In genomic region chr4:181528570-181529184, GRCh38 we compare ENCODE assay signal across 8 cellular contexts.
DNase-seq lines count a peak whose midpoint lies in the region; ATAC-seq and TF ChIP-seq lines count a peak whose summit lies in the region.

No MANE protein-coding gene starts in this region.

- no peak overlapping the region for H3K27ac Mint-ChIP-seq in activated naive CD4-positive, alpha-beta T cell treated with anti-CD3 and anti-CD28 coated beads for 36 hours
- H3K27ac Mint-ChIP-seq in neural crest cell (ENCODE audit: unreplicated experiment) = no peak overlapping the region

- H3K27ac ChIP-seq in SK-N-SH (ENCODE audit: low read depth in 2 of 2, low read length in 1 of 2) = no peak overlapping the region
- no peak overlapping the region for H3K27ac ChIP-seq in esophagus squamous epithelium

- POLR2A ChIA-PET in SK-N-SH (lab: Yijun Ruan, JAX) = interaction anchor here (0.9 kb wide), 1 partner anchor 386 kb away, joined by 3 read pairs; no protein-coding TSS in a partner anchor

- no peak overlapping the region for H3K4me2 ChIP-seq in SK-N-SH

- peak; percentile 46 for DNase-seq in activated naive CD4-positive, alpha-beta T cell treated with anti-CD3 and anti-CD28 coated beads for 36 hours
- DNase-seq in activated naive CD4-positive, alpha-beta T cell (lab: John Stamatoyannopoulos, UW) = no peak
- DNase-seq in M059J (ENCODE audit: low read depth) = peak; percentile 76
- DNase-seq in SK-N-SH = peak; percentile 55
- DNase-seq in esophagus squamous epithelium (lab: John Stamatoyannopoulos, UW) = no peak
- DNase-seq in neural crest cell (ENCODE audit: low read depth, low spot score) = peak; percentile 88

- no peaks in the 10 kb centered on the region for H3K36me3 Mint-ChIP-seq in activated naive CD4-positive, alpha-beta T cell treated with anti-CD3 and anti-CD28 coated beads for 36 hours (ENCODE audit: low read depth)
- H3K36me3 Mint-ChIP-seq in neural crest cell (ENCODE audit: low read depth) = no peaks in the 10 kb centered on the region

- TF ChIP-seq CTCF in SK-N-SH (IDR thresholded peaks at IDR 0.05) (peak; percentile 86), esophagus squamous epithelium (IDR thresholded peaks at IDR 0.05) (peak; percentile 21 to 83 (median 68)), neural crest cell (conservative IDR thresholded peaks at IDR 0.05) (peak; percentile 94)

- no peaks in the 10 kb centered on the region for H4K20me1 ChIP-seq in SK-N-SH (ENCODE audit: insufficient read depth)

- ATAC-seq in GM21825 (IDR thresholded peaks at IDR 0.05; ENCODE audit: unreplicated experiment) (peak; percentile 82), HG03139 (IDR thresholded peaks at IDR 0.05; ENCODE audit: unreplicated experiment) (no peak)

- H3K79me2 ChIP-seq in SK-N-SH (ENCODE audit: insufficient read depth) = no peaks in the 10 kb centered on the region

- TF ChIP-seq POLR2A in esophagus squamous epithelium (IDR thresholded peaks at IDR 0.05) = no peak

- CTCF ChIA-PET in activated naive CD4-positive, alpha-beta T cell treated with anti-CD3 and anti-CD28 coated beads for 36 hours (lab: Charles Lee) = interaction anchor here (0.6 to 2.7 kb wide), 8 partner anchors 9 to 710 kb away, joined by 3 to 26 read pairs (median 3); no protein-coding TSS in a partner anchor
- CTCF ChIA-PET in SK-N-SH (lab: Yijun Ruan, JAX) = interaction anchor here (0.6 to 3.0 kb wide), 44 partner anchors 9 to 1397 kb away, joined by 3 to 96 read pairs (median 3); no protein-coding TSS in a partner anchor

- peaks cover 2% of the 10 kb centered on the region for H3K27me3 Mint-ChIP-seq in activated naive CD4-positive, alpha-beta T cell treated with anti-CD3 and anti-CD28 coated beads for 36 hours (ENCODE audit: low read depth)
- H3K27me3 Mint-ChIP-seq in neural crest cell (ENCODE audit: low read depth) = no peaks in the 10 kb centered on the region

- no peak overlapping the region for H3K4me3 Mint-ChIP-seq in activated naive CD4-positive, alpha-beta T cell treated with anti-CD3 and anti-CD28 coated beads for 36 hours
- no peak overlapping the region for H3K4me3 Mint-ChIP-seq in neural crest cell

- peaks cover 0 to 5% of the 10 kb centered on the region in 2 experiments; a peak in 2 of 4 replicates for H3K4me1 ChIP-seq in SK-N-SH (ENCODE audit: control insufficient read depth in 1 of 2, insufficient read depth in 2 of 2, low read depth in 1 of 2, low read length in 1 of 2)
- H3K4me1 ChIP-seq in esophagus squamous epithelium = no peaks in the 10 kb centered on the region

- H2AFZ ChIP-seq in SK-N-SH (ENCODE audit: low read depth) = no peak overlapping the region

- H3K36me3 ChIP-seq in SK-N-SH (replicated peaks in 1 of 2; ENCODE audit: control insufficient read depth in 1 of 2, insufficient read depth in 2 of 2, low read length in 1 of 2) (no peaks in the 10 kb centered on the region), esophagus squamous epithelium (no peaks in the 10 kb centered on the region)

- no peaks in the 10 kb centered on the region for H3K4me1 Mint-ChIP-seq in activated naive CD4-positive, alpha-beta T cell treated with anti-CD3 and anti-CD28 coated beads for 36 hours (ENCODE audit: low read depth)
- peaks cover 34% of the 10 kb centered on the region for H3K4me1 Mint-ChIP-seq in neural crest cell

- H3K9me3 Mint-ChIP-seq in activated naive CD4-positive, alpha-beta T cell treated with anti-CD3 and anti-CD28 coated beads for 36 hours = no peaks in the 10 kb centered on the region
- no peaks in the 10 kb centered on the region for H3K9me3 Mint-ChIP-seq in neural crest cell

- TF ChIP-seq EP300 in SK-N-SH (IDR thresholded peaks at IDR 0.05; ENCODE audit: borderline replicate concordance in 1 of 2, low read depth in 1 of 2, low read length in 1 of 2) = no peak

- peak; percentile 97 for TF ChIP-seq RAD21 in SK-N-SH (IDR thresholded peaks at IDR 0.05; ENCODE audit: low read length)

- no peaks in the 10 kb centered on the region for H3K9me2 ChIP-seq in SK-N-SH

- H3K27me3 ChIP-seq in SK-N-SH (ENCODE audit: insufficient read depth) = no peaks in the 10 kb centered on the region; the same call in 1 of the 2 replicates
- H3K27me3 ChIP-seq in esophagus squamous epithelium = no peaks in the 10 kb centered on the region

- H3F3A ChIP-seq in SK-N-SH (replicated peaks; ENCODE audit: insufficient read depth) = no peaks in the 10 kb centered on the region

- H3K9me3 ChIP-seq in SK-N-SH (no peaks in the 10 kb centered on the region), esophagus squamous epithelium (no peaks in the 10 kb centered on the region)

- intact Hi-C loops in activated naive CD4-positive, alpha-beta T cell treated with anti-CD3 and anti-CD28 coated beads for 36 hours (cut with micrococcal nuclease) = loop anchor here (1.0 to 5.0 kb wide), 3 partner anchors 226 to 864 kb away; no protein-coding TSS in a partner anchor
- intact Hi-C loops in esophagus squamous epithelium (cut with DNase I) = no loop called here

- H3K4me3 ChIP-seq in SK-N-SH (ENCODE audit: low read depth in 2 of 2, low read length in 1 of 2) (peak overlapping the region in 1 of 2 experiments; percentile 30; a peak in 1 of 4 replicates), esophagus squamous epithelium (no peak overlapping the region)

- no peak overlapping the region for H3K9ac ChIP-seq in SK-N-SH

- 6% methylated on average over 4 of the region's 4 CpGs for WGBS in SK-N-SH (ENCODE audit: low lambda C conversion rate)
- 1 to 8% methylated on average over 4 of the region's 4 CpGs for WGBS in esophagus squamous epithelium, 2 donors

TF ChIP-seq in SK-N-SH, 30 proteins besides CTCF, POLR2A, EP300 and RAD21:
- no peak for TF ChIP-seq ELF1 (IDR thresholded peaks at IDR 0.05)
- TF ChIP-seq FOXJ3 (CRISPR knock-in tag; IDR thresholded peaks at IDR 0.05) = no peak
- no peak for TF ChIP-seq FOSL2 (IDR thresholded peaks at IDR 0.05; ENCODE audit: borderline replicate concordance, low read depth)
- TF ChIP-seq, protein P1, sequence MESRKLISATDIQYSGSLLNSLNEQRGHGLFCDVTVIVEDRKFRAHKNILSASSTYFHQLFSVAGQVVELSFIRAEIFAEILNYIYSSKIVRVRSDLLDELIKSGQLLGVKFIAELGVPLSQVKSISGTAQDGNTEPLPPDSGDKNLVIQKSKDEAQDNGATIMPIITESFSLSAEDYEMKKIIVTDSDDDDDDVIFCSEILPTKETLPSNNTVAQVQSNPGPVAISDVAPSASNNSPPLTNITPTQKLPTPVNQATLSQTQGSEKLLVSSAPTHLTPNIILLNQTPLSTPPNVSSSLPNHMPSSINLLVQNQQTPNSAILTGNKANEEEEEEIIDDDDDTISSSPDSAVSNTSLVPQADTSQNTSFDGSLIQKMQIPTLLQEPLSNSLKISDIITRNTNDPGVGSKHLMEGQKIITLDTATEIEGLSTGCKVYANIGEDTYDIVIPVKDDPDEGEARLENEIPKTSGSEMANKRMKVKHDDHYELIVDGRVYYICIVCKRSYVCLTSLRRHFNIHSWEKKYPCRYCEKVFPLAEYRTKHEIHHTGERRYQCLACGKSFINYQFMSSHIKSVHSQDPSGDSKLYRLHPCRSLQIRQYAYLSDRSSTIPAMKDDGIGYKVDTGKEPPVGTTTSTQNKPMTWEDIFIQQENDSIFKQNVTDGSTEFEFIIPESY (IDR thresholded peaks at IDR 0.05; ENCODE audit: borderline replicate concordance, low read depth) = no peak
- no peak for TF ChIP-seq EZH2phosphoT487 (IDR thresholded peaks at IDR 0.05; ENCODE audit: borderline replicate concordance, low read depth)
- no peak for TF ChIP-seq RFX5 (IDR thresholded peaks at IDR 0.05; ENCODE audit: low read length)
- TF ChIP-seq JUND (IDR thresholded peaks at IDR 0.05) = no peak
- TF ChIP-seq SMC3 (IDR thresholded peaks at IDR 0.05; ENCODE audit: low read depth, low read length) = peak; percentile 94

Comparison
In these comparisons a context has a peak if more than half of its experiments do, and no peak if none do; other contexts are left out.
1. DNase-seq: peak in activated naive CD4-positive, alpha-beta T cell treated with anti-CD3 and anti-CD28 coated beads for 36 hours (single experiment), M059J (single experiment), SK-N-SH (single experiment) and neural crest cell (single experiment); none in activated naive CD4-positive, alpha-beta T cell (0 of 4) and esophagus squamous epithelium (single experiment).
2. Peak in every context shown above with its lines, with median percentiles within 50 percentile points of each other: CTCF ChIP-seq.